Comparison of ENCODE assay signal across 14 cellular contexts in genomic region chr6:29349348-29349747, GRCh38. TPM values are rescaled to one million over a fixed set of nuclear protein-coding genes. Genes with fewer than 3 reads are reported as not detected.
"Had no signal": no experiment of that assay in that cellular context is flagged by ENCODE, and none has a peak within 500 bp of the region (broad histone marks: within the 10 kb centered on the region; RNA-seq: fewer than 3 reads in every experiment).

No MANE protein-coding gene starts in this region.

RNA-seq across cellular contexts. Expression of gene OR5V1, which starts 19.3 kb away (rescaled TPM):
- total RNA-seq: activated B cell treated with CpG ODN at 0.5 μM for 24 hours; activated CD4-positive, alpha-beta memory T cell treated with anti-CD3 and anti-CD28 coated beads for 36 hours; activated CD4-positive, alpha-beta memory T cell treated with anti-CD3 and anti-CD28 coated beads, Interleukin-2, amount 10 ng/mL, durations not matched to agents 7 days and 5 days; activated CD4-positive, alpha-beta T cell treated with anti-CD3 and anti-CD28 coated beads for 36 hours; activated CD4-positive, alpha-beta T cell treated with anti-CD3 and anti-CD28 coated beads, Interleukin-2, amount 10 ng/mL, durations not matched to agents 24 days and 14 days; activated CD4-positive, alpha-beta T cell treated with anti-CD3 and anti-CD28 coated beads, Interleukin-2, amount 10 ng/mL, durations not matched to agents 7 days and 5 days; activated CD8-positive, alpha-beta memory T cell treated with anti-CD3 and anti-CD28 coated beads for 36 hours; activated CD8-positive, alpha-beta memory T cell treated with anti-CD3 and anti-CD28 coated beads, Interleukin-2, amount 10 ng/mL, durations not matched to agents 7 days and 5 days; activated CD8-positive, alpha-beta T cell treated with anti-CD3 and anti-CD28 coated beads for 36 hours; activated CD8-positive, alpha-beta T cell treated with anti-CD3 and anti-CD28 coated beads, Interleukin-2, amount 10 ng/mL, durations not matched to agents 7 days and 5 days; T-helper 1 cell treated with Interleukin-12 subunit alpha and Interleukin-12 subunit beta and Interleukin-4 antibody, amounts not matched to agents 30 ng/mL and 1 ng/mL, for 36 hours; T-helper 17 cell; T-helper 2 cell treated with Interferon-gamma antibody and Interleukin-4, amounts not matched to agents 100 ng/mL and 5 ng/mL, for 36 hours; WTC11 had no signal

RNA-seq across cellular contexts. Expression of gene OR12D3, which starts 25.7 kb away (rescaled TPM):
- total RNA-seq: activated B cell treated with CpG ODN at 0.5 μM for 24 hours; activated CD4-positive, alpha-beta memory T cell treated with anti-CD3 and anti-CD28 coated beads for 36 hours; activated CD4-positive, alpha-beta memory T cell treated with anti-CD3 and anti-CD28 coated beads, Interleukin-2, amount 10 ng/mL, durations not matched to agents 7 days and 5 days; activated CD4-positive, alpha-beta T cell treated with anti-CD3 and anti-CD28 coated beads for 36 hours; activated CD4-positive, alpha-beta T cell treated with anti-CD3 and anti-CD28 coated beads, Interleukin-2, amount 10 ng/mL, durations not matched to agents 24 days and 14 days; activated CD4-positive, alpha-beta T cell treated with anti-CD3 and anti-CD28 coated beads, Interleukin-2, amount 10 ng/mL, durations not matched to agents 7 days and 5 days; activated CD8-positive, alpha-beta memory T cell treated with anti-CD3 and anti-CD28 coated beads for 36 hours; activated CD8-positive, alpha-beta memory T cell treated with anti-CD3 and anti-CD28 coated beads, Interleukin-2, amount 10 ng/mL, durations not matched to agents 7 days and 5 days; activated CD8-positive, alpha-beta T cell treated with anti-CD3 and anti-CD28 coated beads for 36 hours; activated CD8-positive, alpha-beta T cell treated with anti-CD3 and anti-CD28 coated beads, Interleukin-2, amount 10 ng/mL, durations not matched to agents 7 days and 5 days; T-helper 1 cell treated with Interleukin-12 subunit alpha and Interleukin-12 subunit beta and Interleukin-4 antibody, amounts not matched to agents 30 ng/mL and 1 ng/mL, for 36 hours; T-helper 17 cell; T-helper 2 cell treated with Interferon-gamma antibody and Interleukin-4, amounts not matched to agents 100 ng/mL and 5 ng/mL, for 36 hours; WTC11 had no signal

RNA-seq across cellular contexts. Expression of gene OR12D2, which starts 46.1 kb away (rescaled TPM):
- total RNA-seq: activated B cell treated with CpG ODN at 0.5 μM for 24 hours; activated CD4-positive, alpha-beta memory T cell treated with anti-CD3 and anti-CD28 coated beads for 36 hours; activated CD4-positive, alpha-beta memory T cell treated with anti-CD3 and anti-CD28 coated beads, Interleukin-2, amount 10 ng/mL, durations not matched to agents 7 days and 5 days; activated CD4-positive, alpha-beta T cell treated with anti-CD3 and anti-CD28 coated beads for 36 hours; activated CD4-positive, alpha-beta T cell treated with anti-CD3 and anti-CD28 coated beads, Interleukin-2, amount 10 ng/mL, durations not matched to agents 24 days and 14 days; activated CD4-positive, alpha-beta T cell treated with anti-CD3 and anti-CD28 coated beads, Interleukin-2, amount 10 ng/mL, durations not matched to agents 7 days and 5 days; activated CD8-positive, alpha-beta memory T cell treated with anti-CD3 and anti-CD28 coated beads for 36 hours; activated CD8-positive, alpha-beta memory T cell treated with anti-CD3 and anti-CD28 coated beads, Interleukin-2, amount 10 ng/mL, durations not matched to agents 7 days and 5 days; activated CD8-positive, alpha-beta T cell treated with anti-CD3 and anti-CD28 coated beads for 36 hours; activated CD8-positive, alpha-beta T cell treated with anti-CD3 and anti-CD28 coated beads, Interleukin-2, amount 10 ng/mL, durations not matched to agents 7 days and 5 days; T-helper 1 cell treated with Interleukin-12 subunit alpha and Interleukin-12 subunit beta and Interleukin-4 antibody, amounts not matched to agents 30 ng/mL and 1 ng/mL, for 36 hours; T-helper 17 cell; T-helper 2 cell treated with Interferon-gamma antibody and Interleukin-4, amounts not matched to agents 100 ng/mL and 5 ng/mL, for 36 hours; WTC11 had no signal

RNA-seq across cellular contexts. Expression of gene OR14J1, which starts 47.8 kb away (rescaled TPM):
- total RNA-seq: activated B cell treated with CpG ODN at 0.5 μM for 24 hours; activated CD4-positive, alpha-beta memory T cell treated with anti-CD3 and anti-CD28 coated beads for 36 hours; activated CD4-positive, alpha-beta memory T cell treated with anti-CD3 and anti-CD28 coated beads, Interleukin-2, amount 10 ng/mL, durations not matched to agents 7 days and 5 days; activated CD4-positive, alpha-beta T cell treated with anti-CD3 and anti-CD28 coated beads for 36 hours; activated CD4-positive, alpha-beta T cell treated with anti-CD3 and anti-CD28 coated beads, Interleukin-2, amount 10 ng/mL, durations not matched to agents 24 days and 14 days; activated CD4-positive, alpha-beta T cell treated with anti-CD3 and anti-CD28 coated beads, Interleukin-2, amount 10 ng/mL, durations not matched to agents 7 days and 5 days; activated CD8-positive, alpha-beta memory T cell treated with anti-CD3 and anti-CD28 coated beads for 36 hours; activated CD8-positive, alpha-beta memory T cell treated with anti-CD3 and anti-CD28 coated beads, Interleukin-2, amount 10 ng/mL, durations not matched to agents 7 days and 5 days; activated CD8-positive, alpha-beta T cell treated with anti-CD3 and anti-CD28 coated beads for 36 hours; activated CD8-positive, alpha-beta T cell treated with anti-CD3 and anti-CD28 coated beads, Interleukin-2, amount 10 ng/mL, durations not matched to agents 7 days and 5 days; T-helper 1 cell treated with Interleukin-12 subunit alpha and Interleukin-12 subunit beta and Interleukin-4 antibody, amounts not matched to agents 30 ng/mL and 1 ng/mL, for 36 hours; T-helper 17 cell; T-helper 2 cell treated with Interferon-gamma antibody and Interleukin-4, amounts not matched to agents 100 ng/mL and 5 ng/mL, for 36 hours; WTC11 had no signal
